Comparison of ENCODE assay signal across 1 cellular context in genomic region chr3:116340680-116341216, GRCh38.
A peak's percentile ranks its signal among the peaks of the same experiment; 100 is the strongest.
TF ChIP-seq lines count a peak whose summit lies in the region.

No MANE protein-coding gene starts in this region.

TF ChIP-seq in GM12878, 131 proteins besides CTCF, POLR2A, EP300 and RAD21 (continued from another document):
- TF ChIP-seq, protein P1, sequence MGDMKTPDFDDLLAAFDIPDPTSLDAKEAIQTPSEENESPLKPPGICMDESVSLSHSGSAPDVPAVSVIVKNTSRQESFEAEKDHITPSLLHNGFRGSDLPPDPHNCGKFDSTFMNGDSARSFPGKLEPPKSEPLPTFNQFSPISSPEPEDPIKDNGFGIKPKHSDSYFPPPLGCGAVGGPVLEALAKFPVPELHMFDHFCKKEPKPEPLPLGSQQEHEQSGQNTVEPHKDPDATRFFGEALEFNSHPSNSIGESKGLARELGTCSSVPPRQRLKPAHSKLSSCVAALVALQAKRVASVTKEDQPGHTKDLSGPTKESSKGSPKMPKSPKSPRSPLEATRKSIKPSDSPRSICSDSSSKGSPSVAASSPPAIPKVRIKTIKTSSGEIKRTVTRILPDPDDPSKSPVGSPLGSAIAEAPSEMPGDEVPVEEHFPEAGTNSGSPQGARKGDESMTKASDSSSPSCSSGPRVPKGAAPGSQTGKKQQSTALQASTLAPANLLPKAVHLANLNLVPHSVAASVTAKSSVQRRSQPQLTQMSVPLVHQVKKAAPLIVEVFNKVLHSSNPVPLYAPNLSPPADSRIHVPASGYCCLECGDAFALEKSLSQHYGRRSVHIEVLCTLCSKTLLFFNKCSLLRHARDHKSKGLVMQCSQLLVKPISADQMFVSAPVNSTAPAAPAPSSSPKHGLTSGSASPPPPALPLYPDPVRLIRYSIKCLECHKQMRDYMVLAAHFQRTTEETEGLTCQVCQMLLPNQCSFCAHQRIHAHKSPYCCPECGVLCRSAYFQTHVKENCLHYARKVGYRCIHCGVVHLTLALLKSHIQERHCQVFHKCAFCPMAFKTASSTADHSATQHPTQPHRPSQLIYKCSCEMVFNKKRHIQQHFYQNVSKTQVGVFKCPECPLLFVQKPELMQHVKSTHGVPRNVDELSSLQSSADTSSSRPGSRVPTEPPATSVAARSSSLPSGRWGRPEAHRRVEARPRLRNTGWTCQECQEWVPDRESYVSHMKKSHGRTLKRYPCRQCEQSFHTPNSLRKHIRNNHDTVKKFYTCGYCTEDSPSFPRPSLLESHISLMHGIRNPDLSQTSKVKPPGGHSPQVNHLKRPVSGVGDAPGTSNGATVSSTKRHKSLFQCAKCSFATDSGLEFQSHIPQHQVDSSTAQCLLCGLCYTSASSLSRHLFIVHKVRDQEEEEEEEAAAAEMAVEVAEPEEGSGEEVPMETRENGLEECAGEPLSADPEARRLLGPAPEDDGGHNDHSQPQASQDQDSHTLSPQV (IDR thresholded peaks at IDR 0.05), result peak; percentile 46; the same call in 1 of the 2 replicates
- TF ChIP-seq RUNX3 (IDR thresholded peaks at IDR 0.05; ENCODE audit: low read length), result peak; percentile 56; the same call in 1 of the 2 replicates
TF ChIP-seq in GM12878: peak in this region for 2.
